12 cellular contexts compared by ENCODE assay signal in genomic region chr11:129418039-129418438, GRCh38. TPM values are rescaled to one million over a fixed set of nuclear protein-coding genes. Genes with fewer than 3 reads are reported as not detected.
DNase-seq lines count a peak whose midpoint lies in the region; ATAC-seq and TF ChIP-seq lines count a peak whose summit lies in the region.
"Had no signal": no experiment of that assay in that cellular context is flagged by ENCODE, and none has a peak within 500 bp of the region (broad histone marks: within the 10 kb centered on the region; RNA-seq: fewer than 3 reads in every experiment).

No MANE protein-coding gene starts in this region.

- ATAC-seq in GM19035 (IDR thresholded peaks at IDR 0.05; ENCODE audit: unreplicated experiment) (peak; percentile 96), HG02938 (IDR thresholded peaks at IDR 0.05; ENCODE audit: unreplicated experiment) (peak; percentile 69)
- ATAC-seq: activated CD8-positive, alpha-beta T cell treated with anti-CD3 and anti-CD28 coated beads for 36 hours had no signal

- no peak overlapping the region for H3K4me3 Mint-ChIP-seq in activated T-helper 2 cell treated with anti-CD3 and anti-CD28 coated beads, Interferon-gamma antibody, Interleukin-2, Interleukin-4, amounts not matched to agents 10 μg/mL and 5 μg/mL and 100 μg/mL, durations not matched to agents 14 hours and 24 hours and 36 hours (ENCODE audit: low read depth)
- H3K4me3 Mint-ChIP-seq: activated CD8-positive, alpha-beta T cell treated with anti-CD3 and anti-CD28 coated beads for 36 hours; HFFc6 had no signal

- TF ChIP-seq CTCF in GM12865 (IDR thresholded peaks at IDR 0.05; ENCODE audit: insufficient read depth, low read depth, low read length, missing control alignments) = no peak

- no peaks in the 10 kb centered on the region for H3K9me3 Mint-ChIP-seq in activated T-helper 2 cell treated with anti-CD3 and anti-CD28 coated beads, Interferon-gamma antibody, Interleukin-2, Interleukin-4, amounts not matched to agents 10 μg/mL and 5 μg/mL and 100 μg/mL, durations not matched to agents 14 hours and 24 hours and 36 hours
- H3K9me3 Mint-ChIP-seq: activated CD8-positive, alpha-beta T cell treated with anti-CD3 and anti-CD28 coated beads for 36 hours; HFFc6 had no signal

- H3K27me3 Mint-ChIP-seq in activated T-helper 2 cell treated with anti-CD3 and anti-CD28 coated beads, Interferon-gamma antibody, Interleukin-2, Interleukin-4, amounts not matched to agents 10 μg/mL and 5 μg/mL and 100 μg/mL, durations not matched to agents 14 hours and 24 hours and 36 hours (ENCODE audit: low read depth) = no peaks in the 10 kb centered on the region
- H3K27me3 Mint-ChIP-seq: activated CD8-positive, alpha-beta T cell treated with anti-CD3 and anti-CD28 coated beads for 36 hours had no signal

- DNase-seq in GM12865 (ENCODE audit: low read depth) = peak; percentile 47
- no peak for DNase-seq in activated T-helper 2 cell treated with anti-CD3 and anti-CD28 coated beads, Interferon-gamma antibody, Interleukin-2, Interleukin-4, amounts not matched to agents 10 μg/mL and 5 μg/mL and 100 μg/mL, durations not matched to agents 14 hours and 24 hours and 36 hours (ENCODE audit: low spot score)
- DNase-seq in head of caudate nucleus = no peak
- no peak for DNase-seq in H4 (ENCODE audit: low spot score)
- no peak for DNase-seq in A172 (ENCODE audit: low spot score)
- DNase-seq in NCI-H1092 treated with DMSO at 0.1 percent for 48 hours (lab: John Stamatoyannopoulos, UW) = no peak
- DNase-seq: activated CD8-positive, alpha-beta T cell treated with anti-CD3 and anti-CD28 coated beads for 36 hours; HFFc6; NCI-H524 had no signal

- no peak overlapping the region for H3K4me3 ChIP-seq in GM12865 (ENCODE audit: low read depth, low read length)

- H3K4me1 Mint-ChIP-seq in activated T-helper 2 cell treated with anti-CD3 and anti-CD28 coated beads, Interferon-gamma antibody, Interleukin-2, Interleukin-4, amounts not matched to agents 10 μg/mL and 5 μg/mL and 100 μg/mL, durations not matched to agents 14 hours and 24 hours and 36 hours (ENCODE audit: low read depth) = peaks cover 23% of the 10 kb centered on the region

- intact Hi-C loops in activated T-helper 2 cell treated with anti-CD3 and anti-CD28 coated beads, Interferon-gamma antibody, Interleukin-2, Interleukin-4, amounts not matched to agents 10 μg/mL and 5 μg/mL and 100 μg/mL, durations not matched to agents 14 hours and 24 hours and 36 hours (cut with micrococcal nuclease) = loop anchor here (1.0 to 2.0 kb wide), 3 partner anchors 9 to 227 kb away; no protein-coding TSS in a partner anchor
- intact Hi-C loops in head of caudate nucleus (cut with DNase I) = no loop called here

- no peaks in the 10 kb centered on the region for H3K36me3 Mint-ChIP-seq in activated T-helper 2 cell treated with anti-CD3 and anti-CD28 coated beads, Interferon-gamma antibody, Interleukin-2, Interleukin-4, amounts not matched to agents 10 μg/mL and 5 μg/mL and 100 μg/mL, durations not matched to agents 14 hours and 24 hours and 36 hours (ENCODE audit: low read depth)

- peak overlapping the region; percentile 54 for H3K27ac Mint-ChIP-seq in activated T-helper 2 cell treated with anti-CD3 and anti-CD28 coated beads, Interferon-gamma antibody, Interleukin-2, Interleukin-4, amounts not matched to agents 10 μg/mL and 5 μg/mL and 100 μg/mL, durations not matched to agents 14 hours and 24 hours and 36 hours
- H3K27ac Mint-ChIP-seq: activated CD8-positive, alpha-beta T cell treated with anti-CD3 and anti-CD28 coated beads for 36 hours; HFFc6 had no signal

RNA-seq across cellular contexts. Expression of gene BARX2, which starts 42.4 kb away (rescaled TPM):
- 4.7 and 4.9 TPM in 2 replicates for total RNA-seq in activated T-helper 2 cell treated with anti-CD3 and anti-CD28 coated beads, Interferon-gamma antibody, Interleukin-2, Interleukin-4, amounts not matched to agents 10 μg/mL and 5 μg/mL and 100 μg/mL, durations not matched to agents 14 hours and 24 hours and 36 hours
- not detected in 2 replicates for total RNA-seq in H4 (2014; rRNA removed; shearing (Covaris generic))
- total RNA-seq in A172 (2014; rRNA removed; shearing (Covaris generic)) = not detected in 2 replicates
- total RNA-seq: activated CD8-positive, alpha-beta T cell treated with anti-CD3 and anti-CD28 coated beads for 36 hours; HFFc6; SK-MEL-5 had no signal
